Comparison of ENCODE assay signal across 11 cellular contexts in genomic region chr3:108497271-108497670, GRCh38. TPM values are rescaled to one million over a fixed set of nuclear protein-coding genes. Genes with fewer than 3 reads are reported as not detected.
"Had no signal": no experiment of that assay in that cellular context is flagged by ENCODE, and none has a peak within 500 bp of the region (broad histone marks: within the 10 kb centered on the region; RNA-seq: fewer than 3 reads in every experiment).

No MANE protein-coding gene starts in this region.

- FAIRE-seq: H1, H54 had no signal

- DNase-seq: GM23248, GOT3, H7, H9, HCEC 1CT, HFFc6 had no signal

- ATAC-seq: GM23338, HCT116 had no signal

- H3K9me3 ChIP-seq: HAP-1 had no signal

- H3K4me3 ChIP-seq: GM23248, GM23338, HAP-1 had no signal

- H3K4me2 ChIP-seq: GM23338 had no signal

- H3K27ac ChIP-seq: GM23248 had no signal

RNA-seq across cellular contexts. Expression of gene MYH15, which starts 13.1 kb away (rescaled TPM):
- polyA plus RNA-seq: GM23338 had no signal
